Comparison of ENCODE assay signal across 30 cellular contexts in the genomic region with DNA sequence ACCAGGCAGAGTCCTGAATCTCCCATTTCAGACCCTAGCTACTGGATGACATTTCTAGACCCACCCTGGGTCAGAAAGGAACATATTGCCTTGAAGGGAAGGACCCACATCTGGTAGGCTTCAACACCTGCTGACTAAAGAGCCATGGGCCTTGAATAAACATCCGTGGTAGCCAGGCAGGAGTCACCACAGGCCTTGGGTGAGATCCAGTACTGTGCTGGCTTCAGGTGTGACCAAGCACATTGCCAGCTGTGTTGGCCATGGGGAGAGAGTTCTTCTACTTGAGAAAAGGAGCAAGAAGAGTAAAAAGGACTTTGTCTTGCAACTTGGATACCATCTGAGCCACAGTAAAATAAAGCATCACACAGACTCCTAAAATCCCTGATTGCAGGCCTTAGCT.
DNase-seq lines count a peak whose midpoint lies in the region; ATAC-seq and TF ChIP-seq lines count a peak whose summit lies in the region.
"Had no signal": no experiment of that assay in that cellular context is flagged by ENCODE, and none has a peak within 500 bp of the region (broad histone marks: within the 10 kb centered on the region; RNA-seq: fewer than 3 reads in every experiment).

No MANE protein-coding gene starts in this region.

- H4K20me1 ChIP-seq in smooth muscle cell (ENCODE audit: low read depth), result no peaks in the 10 kb centered on the region

- H3K79me2 ChIP-seq in smooth muscle cell (ENCODE audit: low read depth), result no peaks in the 10 kb centered on the region

- WGBS in smooth muscle cell (ENCODE audit: low lambda C conversion rate), result 93% methylated on average over 1 of the region's 1 CpG

- H3K27ac Mint-ChIP-seq in stimulated activated effector memory CD8-positive, alpha-beta T cell treated with anti-CD3 and anti-CD28 coated beads, Interleukin-12 subunit alpha, Interleukin-12 subunit beta, amount 100 ng/mL, for 72 hours, result no peak overlapping the region
- H3K27ac Mint-ChIP-seq: activated CD4-positive, alpha-beta memory T cell treated with anti-CD3 and anti-CD28 coated beads for 36 hours; activated T-helper 17 cell treated with anti-CD3 and anti-CD28 coated beads, Interleukin-2, amount 50 U/mL, for 72 hours; CD8-positive, alpha-beta memory T cell; mesothelial cell of epicardium; naive B cell had no signal

- peaks cover 6% of the 10 kb centered on the region for H3K9me3 Mint-ChIP-seq in stimulated activated effector memory CD8-positive, alpha-beta T cell treated with anti-CD3 and anti-CD28 coated beads, Interleukin-12 subunit alpha, Interleukin-12 subunit beta, amount 100 ng/mL, for 72 hours
- H3K9me3 Mint-ChIP-seq: activated CD4-positive, alpha-beta memory T cell treated with anti-CD3 and anti-CD28 coated beads for 36 hours; activated T-helper 17 cell treated with anti-CD3 and anti-CD28 coated beads, Interleukin-2, amount 50 U/mL, for 72 hours had no signal

- H3K9me3 ChIP-seq in smooth muscle cell (replicated peaks; ENCODE audit: low read depth), result no peaks in the 10 kb centered on the region
- H3K9me3 ChIP-seq: colonic mucosa, right lobe of liver, thyroid gland, vagina had no signal

- DNase-seq in H4 (ENCODE audit: low spot score) (peak; percentile 19), NCI-H2029 treated with DMSO at 0.1 percent for 48 hours (lab: John Stamatoyannopoulos, UW) (peak; percentile 33), caudate nucleus (lab: John Stamatoyannopoulos, UW) (no peak), smooth muscle cell (lab: John Stamatoyannopoulos, UW; ENCODE audit: unreplicated experiment) (no peak)
- DNase-seq in stimulated activated effector memory CD8-positive, alpha-beta T cell treated with anti-CD3 and anti-CD28 coated beads, Interleukin-12 subunit alpha, Interleukin-12 subunit beta, amount 100 ng/mL, for 72 hours (ENCODE audit: low spot score in 2 of 2), result no peak
- DNase-seq: activated CD4-positive, alpha-beta memory T cell treated with anti-CD3 and anti-CD28 coated beads for 36 hours; activated CD4-positive, alpha-beta T cell treated with anti-CD3 and anti-CD28 coated beads for 1 hour; activated naive CD4-positive, alpha-beta T cell treated with anti-CD3 and anti-CD28 coated beads, Interleukin-2, amount 50 U/mL, for 16 hours; CD8-positive, alpha-beta memory T cell; colonic mucosa; DMS153; effector CD4-positive, alpha-beta T cell; heart right ventricle; naive B cell; NCI-H1092 treated with DMSO at 0.1 percent for 48 hours; NCI-H187; NCI-H2171 treated with DMSO at 0.1 percent for 48 hours; NCI-H510A; right lobe of liver; stimulated activated CD4-positive, alpha-beta T cell treated with anti-CD3 and anti-CD28 coated beads, Interleukin-12 subunit alpha, Interleukin-12 subunit beta, amount 100 ng/mL, for 4 hours; stimulated activated CD4-positive, alpha-beta T cell treated with anti-CD3 and anti-CD28 coated beads, Interleukin-2, amount 100 ng/mL, for 48 hours; T-helper 2 cell; thyroid gland had no signal

- no peaks in the 10 kb centered on the region for H3K4me1 ChIP-seq in smooth muscle cell (ENCODE audit: low read depth)
- H3K4me1 ChIP-seq: colonic mucosa, heart right ventricle, right lobe of liver, thyroid gland, vagina had no signal

- ATAC-seq in esophagus mucosa (peak; percentile 79), HG02798 (IDR thresholded peaks at IDR 0.05; ENCODE audit: poor library complexity, unreplicated experiment) (no peak)
- ATAC-seq in stimulated activated effector memory CD8-positive, alpha-beta T cell treated with anti-CD3 and anti-CD28 coated beads, Interleukin-12 subunit alpha, Interleukin-12 subunit beta, amount 100 ng/mL, for 72 hours, result peak; percentile 16
- ATAC-seq: activated T-helper 17 cell treated with anti-CD3 and anti-CD28 coated beads, Interleukin-2, amount 50 U/mL, for 72 hours; HCT116; heart right ventricle; right lobe of liver had no signal

- H3K4me3 ChIP-seq in smooth muscle cell, result no peak overlapping the region
- H3K4me3 ChIP-seq: cardiac muscle cell, colonic mucosa, heart right ventricle, right lobe of liver, thyroid gland, vagina had no signal

- H3K9ac ChIP-seq in smooth muscle cell (ENCODE audit: low read depth), result no peak overlapping the region

- no peaks in the 10 kb centered on the region for H3K36me3 Mint-ChIP-seq in stimulated activated effector memory CD8-positive, alpha-beta T cell treated with anti-CD3 and anti-CD28 coated beads, Interleukin-12 subunit alpha, Interleukin-12 subunit beta, amount 100 ng/mL, for 72 hours
- H3K36me3 Mint-ChIP-seq: activated CD4-positive, alpha-beta memory T cell treated with anti-CD3 and anti-CD28 coated beads for 36 hours; CD8-positive, alpha-beta memory T cell; mesothelial cell of epicardium; naive B cell had no signal

- H3K27me3 ChIP-seq in smooth muscle cell (ENCODE audit: low read depth), result no peaks in the 10 kb centered on the region
- H3K27me3 ChIP-seq: cardiac muscle cell, colonic mucosa, heart right ventricle, right lobe of liver, thyroid gland, vagina had no signal

- H3K4me3 Mint-ChIP-seq in stimulated activated effector memory CD8-positive, alpha-beta T cell treated with anti-CD3 and anti-CD28 coated beads, Interleukin-12 subunit alpha, Interleukin-12 subunit beta, amount 100 ng/mL, for 72 hours, result no peak overlapping the region
- H3K4me3 Mint-ChIP-seq: activated CD4-positive, alpha-beta memory T cell treated with anti-CD3 and anti-CD28 coated beads for 36 hours; activated T-helper 17 cell treated with anti-CD3 and anti-CD28 coated beads, Interleukin-2, amount 50 U/mL, for 72 hours; CD8-positive, alpha-beta memory T cell; mesothelial cell of epicardium; naive B cell had no signal

- no peaks in the 10 kb centered on the region for H3K36me3 ChIP-seq in smooth muscle cell (ENCODE audit: low read depth)
- H3K36me3 ChIP-seq: cardiac muscle cell, colonic mucosa, heart right ventricle, right lobe of liver, thyroid gland, vagina had no signal

- H3K27ac ChIP-seq in caudate nucleus (ENCODE audit: low read depth, low read length) (no peak overlapping the region), smooth muscle cell (ENCODE audit: low read depth) (no peak overlapping the region)
- H3K27ac ChIP-seq: cardiac muscle cell, colonic mucosa, heart right ventricle, right lobe of liver, thyroid gland, vagina had no signal

- no peaks in the 10 kb centered on the region for H3F3A ChIP-seq in smooth muscle cell (ENCODE audit: low read depth)

- no peaks in the 10 kb centered on the region for H3K4me1 Mint-ChIP-seq in stimulated activated effector memory CD8-positive, alpha-beta T cell treated with anti-CD3 and anti-CD28 coated beads, Interleukin-12 subunit alpha, Interleukin-12 subunit beta, amount 100 ng/mL, for 72 hours
- H3K4me1 Mint-ChIP-seq: activated T-helper 17 cell treated with anti-CD3 and anti-CD28 coated beads, Interleukin-2, amount 50 U/mL, for 72 hours; CD8-positive, alpha-beta memory T cell; mesothelial cell of epicardium; naive B cell had no signal

- H3K4me2 ChIP-seq in smooth muscle cell, result no peak overlapping the region

- H2AFZ ChIP-seq in smooth muscle cell (ENCODE audit: low read depth), result no peak overlapping the region

- TF ChIP-seq CTCF in smooth muscle cell (IDR thresholded peaks at IDR 0.05; ENCODE audit: borderline replicate concordance, insufficient read depth, poor library complexity, severe bottlenecking), result no peak

Comparison
In these comparisons a context has a peak if more than half of its experiments do, and no peak if none do; other contexts are left out.
1. DNase-seq: peak in H4 (single experiment) and NCI-H2029 treated with DMSO at 0.1 percent for 48 hours (single experiment); none in stimulated activated effector memory CD8-positive, alpha-beta T cell treated with anti-CD3 and anti-CD28 coated beads, Interleukin-12 subunit alpha, Interleukin-12 subunit beta, amount 100 ng/mL, for 72 hours (0 of 2), caudate nucleus (0 of 61) and smooth muscle cell (single experiment).